31 cellular contexts compared by ENCODE assay signal in genomic region chr1:234262007-234262753, GRCh38.
A peak's percentile ranks its signal among the peaks of the same experiment; 100 is the strongest.
DNase-seq lines count a peak whose midpoint lies in the region; ATAC-seq and TF ChIP-seq lines count a peak whose summit lies in the region.
"Had no signal": no experiment of that assay in that cellular context is flagged by ENCODE, and none has a peak within 500 bp of the region (broad histone marks: within the 10 kb centered on the region; RNA-seq: fewer than 3 reads in every experiment).

No MANE protein-coding gene starts in this region.

- BruUV-seq in PC-3 (replicated peaks; lab: Mats Ljungman, UMichigan) = no TSS peak

- no peaks in the 10 kb centered on the region for H3K36me3 ChIP-seq in HUES6 (ENCODE audit: control insufficient read depth, insufficient read depth, low read length)
- peaks cover 7% of the 10 kb centered on the region for H3K36me3 ChIP-seq in PC-3 (ENCODE audit: low read depth, low read length)
- no peaks in the 10 kb centered on the region for H3K36me3 ChIP-seq in right atrium auricular region
- H3K36me3 ChIP-seq: ascending aorta, esophagus squamous epithelium, heart left ventricle, neutrophil, Peyer's patch, sigmoid colon had no signal

- H3K36me3 Mint-ChIP-seq in neural crest cell (ENCODE audit: low read depth) = peaks cover 9% of the 10 kb centered on the region
- H3K36me3 Mint-ChIP-seq in activated naive CD8-positive, alpha-beta T cell treated with anti-CD3 and anti-CD28 coated beads for 36 hours = peaks cover 10% of the 10 kb centered on the region
- H3K36me3 Mint-ChIP-seq: naive B cell had no signal

- H3K4me3 ChIP-seq in HUES6 (ENCODE audit: low read depth, low read length) (no peak overlapping the region), PC-3 (ENCODE audit: low read length) (no peak overlapping the region), right atrium auricular region (no peak overlapping the region)
- H3K4me3 ChIP-seq: ascending aorta, esophagus squamous epithelium, heart left ventricle, Peyer's patch, sigmoid colon had no signal

- CTCF ChIA-PET in PC-3 (lab: Charles Lee) = no interaction called here

- DNase-seq in PC-3 (peak; percentile 14), cerebellar nuclear complex (lab: John Stamatoyannopoulos, UW) (peak; percentile 76 to 77), neural crest cell (ENCODE audit: low read depth, low spot score) (no peak), right atrium auricular region (ENCODE audit: low spot score) (no peak), SW480 (ENCODE audit: low spot score) (no peak)
- no peak for DNase-seq in activated naive CD8-positive, alpha-beta T cell treated with anti-CD3 and anti-CD28 coated beads for 36 hours
- DNase-seq: activated CD4-positive, alpha-beta T cell treated with anti-CD3 and anti-CD28 coated beads for 48 hours; activated effector memory CD4-positive, alpha-beta T cell treated with anti-CD3 and anti-CD28 coated beads, Interleukin-2, amount 50 U/mL, for 16 hours; activated naive CD8-positive, alpha-beta T cell treated with anti-CD3 and anti-CD28 coated beads, Interleukin-2, amount 10 ng/mL, durations not matched to agents 7 days and 5 days; central memory CD4-positive, alpha-beta T cell; esophagus squamous epithelium; foreskin melanocyte; GOT3; heart left ventricle; islet precursor cell; midbrain; naive B cell; NCI-H1417 treated with DMSO at 0.1 percent for 48 hours; NCI-H2029 treated with DMSO at 0.1 percent for 48 hours; NCI-H524 treated with DMSO at 0.1 percent for 48 hours; Peyer's patch; SHP77 treated with DMSO at 0.1 percent for 48 hours; sigmoid colon; stimulated activated CD4-positive, alpha-beta T cell treated with anti-CD3 and anti-CD28 coated beads, Interleukin-12 subunit alpha, Interleukin-12 subunit beta, amount 100 ng/mL, for 4 hours; stimulated activated CD4-positive, alpha-beta T cell treated with anti-CD3 and anti-CD28 coated beads, Interleukin-2, amount 100 ng/mL, for 48 hours; T1000 had no signal

- H3K27me3 ChIP-seq in HUES6 (ENCODE audit: control insufficient read depth, insufficient read depth, low read length) = no peaks in the 10 kb centered on the region
- no peaks in the 10 kb centered on the region for H3K27me3 ChIP-seq in PC-3 (ENCODE audit: low read length)
- H3K27me3 ChIP-seq in right atrium auricular region = no peaks in the 10 kb centered on the region
- H3K27me3 ChIP-seq: ascending aorta, esophagus squamous epithelium, neutrophil, Peyer's patch, sigmoid colon had no signal

- peaks cover 10% of the 10 kb centered on the region; the same call in 1 of the 2 replicates for H3K9me3 ChIP-seq in HUES6 (ENCODE audit: control insufficient read depth, insufficient read depth, low read depth, low read length)
- H3K9me3 ChIP-seq in PC-3 (ENCODE audit: low read length) = peaks cover 8% of the 10 kb centered on the region
- H3K9me3 ChIP-seq in right atrium auricular region = peaks cover 0 to 8% of the 10 kb centered on the region in 2 donors
- H3K9me3 ChIP-seq: neutrophil, Peyer's patch had no signal

- no peaks in the 10 kb centered on the region for H3K9me2 ChIP-seq in PC-3 (replicated peaks; ENCODE audit: low read length)

- H3K27ac Mint-ChIP-seq in neural crest cell (ENCODE audit: unreplicated experiment) = peak overlapping the region; percentile 37
- no peak overlapping the region for H3K27ac Mint-ChIP-seq in activated naive CD8-positive, alpha-beta T cell treated with anti-CD3 and anti-CD28 coated beads for 36 hours
- H3K27ac Mint-ChIP-seq: activated naive CD8-positive, alpha-beta T cell treated with anti-CD3 and anti-CD28 coated beads, Interleukin-2, amount 10 ng/mL, durations not matched to agents 7 days and 5 days; naive B cell; progenitor cell of endocrine pancreas had no signal

- H3F3A ChIP-seq in PC-3 (ENCODE audit: low read length, unreplicated experiment) = no peaks in the 10 kb centered on the region

- no peaks in the 10 kb centered on the region for H3K79me2 ChIP-seq in PC-3 (ENCODE audit: low read length)

- no peak overlapping the region for H3K4me2 ChIP-seq in PC-3 (ENCODE audit: low read length)

- no peak overlapping the region for H3K27ac ChIP-seq in HUES6 (ENCODE audit: low read depth, low read length)
- no peak overlapping the region for H3K27ac ChIP-seq in PC-3 (ENCODE audit: low read length)
- H3K27ac ChIP-seq in right atrium auricular region = no peak overlapping the region
- H3K27ac ChIP-seq: ascending aorta, C4-2B, esophagus squamous epithelium, heart left ventricle, neutrophil, Peyer's patch, sigmoid colon had no signal

- TF ChIP-seq CTCF in PC-3 (conservative IDR thresholded peaks at IDR 0.05; ENCODE audit: low read depth, low read length) (no peak), neural crest cell (conservative IDR thresholded peaks at IDR 0.05) (no peak), right atrium auricular region (IDR thresholded peaks at IDR 0.05) (no peak)

- H3K9me3 Mint-ChIP-seq in neural crest cell = peaks cover 8% of the 10 kb centered on the region
- H3K9me3 Mint-ChIP-seq in activated naive CD8-positive, alpha-beta T cell treated with anti-CD3 and anti-CD28 coated beads for 36 hours = peaks cover 5% of the 10 kb centered on the region

- H3K4me1 Mint-ChIP-seq in neural crest cell = peaks cover 6% of the 10 kb centered on the region
- H3K4me1 Mint-ChIP-seq in activated naive CD8-positive, alpha-beta T cell treated with anti-CD3 and anti-CD28 coated beads for 36 hours = peaks cover 18% of the 10 kb centered on the region
- H3K4me1 Mint-ChIP-seq: naive B cell had no signal

- peak; percentile 34 for ATAC-seq in PC-3

- no peak overlapping the region for H3K4me3 Mint-ChIP-seq in neural crest cell
- H3K4me3 Mint-ChIP-seq in activated naive CD8-positive, alpha-beta T cell treated with anti-CD3 and anti-CD28 coated beads for 36 hours = no peak overlapping the region
- H3K4me3 Mint-ChIP-seq: activated naive CD8-positive, alpha-beta T cell treated with anti-CD3 and anti-CD28 coated beads, Interleukin-2, amount 10 ng/mL, durations not matched to agents 7 days and 5 days; naive B cell had no signal

- POLR2A ChIA-PET in PC-3 (lab: Charles Lee; ENCODE audit: unreplicated experiment) = no interaction called here

- intact Hi-C loops in PC-3 (cut with micrococcal nuclease) = no loop called here

- H3K4me1 ChIP-seq in HUES6 (ENCODE audit: control insufficient read depth, insufficient read depth, low read length) (peaks cover 4% of the 10 kb centered on the region; the same call in 1 of the 2 replicates), PC-3 (ENCODE audit: insufficient read depth, low read length) (peaks cover 12% of the 10 kb centered on the region), right atrium auricular region (no peaks in the 10 kb centered on the region)
- H3K4me1 ChIP-seq: ascending aorta, esophagus squamous epithelium, heart left ventricle, Peyer's patch, sigmoid colon had no signal

- H4K20me1 ChIP-seq in PC-3 (ENCODE audit: low read length) = no peaks in the 10 kb centered on the region

- H2AFZ ChIP-seq in PC-3 (ENCODE audit: low read length) = no peak overlapping the region

- H3K9ac ChIP-seq in HUES6 (ENCODE audit: low read length) = peak overlapping the region; percentile 18
- no peak overlapping the region for H3K9ac ChIP-seq in PC-3 (ENCODE audit: low read length)

- no peaks in the 10 kb centered on the region for H3K27me3 Mint-ChIP-seq in neural crest cell (ENCODE audit: low read depth)
- H3K27me3 Mint-ChIP-seq in activated naive CD8-positive, alpha-beta T cell treated with anti-CD3 and anti-CD28 coated beads for 36 hours = peaks cover 16% of the 10 kb centered on the region
- H3K27me3 Mint-ChIP-seq: activated naive CD8-positive, alpha-beta T cell treated with anti-CD3 and anti-CD28 coated beads, Interleukin-2, amount 10 ng/mL, durations not matched to agents 7 days and 5 days had no signal

Comparison
In these comparisons a context has a peak if more than half of its experiments do, and no peak if none do; other contexts are left out.
1. DNase-seq: peak in PC-3 (single experiment) and cerebellar nuclear complex (2 of 2); none in neural crest cell (single experiment), right atrium auricular region (single experiment), SW480 (single experiment) and activated naive CD8-positive, alpha-beta T cell treated with anti-CD3 and anti-CD28 coated beads for 36 hours (single experiment).